ENCODE assay signal across 14 cellular contexts in genomic region chr2:105379741-105380186, GRCh38. TPM values are rescaled to one million over a fixed set of nuclear protein-coding genes. Genes with fewer than 3 reads are reported as not detected.
DNase-seq lines count a peak whose midpoint lies in the region; ATAC-seq and TF ChIP-seq lines count a peak whose summit lies in the region.
"Had no signal": no experiment of that assay in that cellular context is flagged by ENCODE, and none has a peak within 500 bp of the region (broad histone marks: within the 10 kb centered on the region; RNA-seq: fewer than 3 reads in every experiment).

No MANE protein-coding gene starts in this region.

- peaks cover 27% of the 10 kb centered on the region for H3K4me1 Mint-ChIP-seq in type B pancreatic cell (ENCODE audit: unreplicated experiment)

- H3K18ac ChIP-seq in mesenchymal stem cell (ENCODE audit: low read depth in 1 of 2, low read length in 2 of 2) = peak overlapping the region in 1 of 2 experiments; percentile 67

- no peak overlapping the region for H2BK120ac ChIP-seq in mesenchymal stem cell (ENCODE audit: low read depth, low read length)

- DNase-seq in NB4 (ENCODE audit: low read depth) (peak; percentile 66), adipocyte (ENCODE audit: low read depth) (no peak), mesenchymal stem cell (no peak), type B pancreatic cell (ENCODE audit: extremely low spot score, unreplicated experiment) (no peak), nucleus accumbens (lab: John Stamatoyannopoulos, UW) (no peak), inferior parietal cortex (ENCODE audit: extremely low spot score) (no peak)
- DNase-seq: caudate nucleus, DMS79, NCI-H1436, WERI-Rb-1 had no signal

- no peak overlapping the region for H2AFZ ChIP-seq in mesenchymal stem cell (ENCODE audit: low read depth, low read length)

- no peak for ATAC-seq in HG02973 (IDR thresholded peaks at IDR 0.05; ENCODE audit: unreplicated experiment)
- ATAC-seq: foreskin keratinocyte had no signal

- H3K27ac Mint-ChIP-seq in type B pancreatic cell = peak overlapping the region; percentile 87
- H3K27ac Mint-ChIP-seq: progenitor cell of endocrine pancreas had no signal

- H3K4me2 ChIP-seq in mesenchymal stem cell (ENCODE audit: low read length, poor library complexity, severe bottlenecking) = no peak overlapping the region

- 96% methylated on average over 7 of the region's 7 CpGs for WGBS in mesenchymal stem cell

- H3K36me3 ChIP-seq in adipocyte (ENCODE audit: control insufficient read depth, insufficient read depth, low read length, severe bottlenecking) (peaks cover 79% of the 10 kb centered on the region), mesenchymal stem cell (ENCODE audit: control insufficient read depth in 1 of 2, insufficient read depth in 2 of 2, low read depth in 1 of 2, low read length in 2 of 2) (peaks cover 38 to 94% of the 10 kb centered on the region in 2 experiments)

- no peak for TF ChIP-seq POLR2A in NB4 (IDR thresholded peaks at IDR 0.05; ENCODE audit: extremely low read depth, insufficient read length)

- H3K79me1 ChIP-seq in mesenchymal stem cell (replicated peaks; ENCODE audit: low read length, poor library complexity, severe bottlenecking) = no peaks in the 10 kb centered on the region

- H2BK15ac ChIP-seq in mesenchymal stem cell (ENCODE audit: low read depth, poor library complexity, severe bottlenecking) = no peak overlapping the region

- no peak overlapping the region for H2BK5ac ChIP-seq in mesenchymal stem cell (ENCODE audit: low read depth, low read length, poor library complexity, severe bottlenecking)

- H3K27me3 Mint-ChIP-seq in type B pancreatic cell = no peaks in the 10 kb centered on the region
- H3K27me3 Mint-ChIP-seq: progenitor cell of endocrine pancreas had no signal

- peak overlapping the region; percentile 73 for H3K27ac ChIP-seq in mesenchymal stem cell (ENCODE audit: low read length, poor library complexity, severe bottlenecking)
- H3K27ac ChIP-seq: foreskin keratinocyte, WERI-Rb-1 had no signal

- H4K8ac ChIP-seq in mesenchymal stem cell (ENCODE audit: low read length) = no peak overlapping the region

- H3K4me1 ChIP-seq in adipocyte (ENCODE audit: control insufficient read depth, insufficient read depth, low read length) = peaks cover 54% of the 10 kb centered on the region
- H3K4me1 ChIP-seq in mesenchymal stem cell (ENCODE audit: control insufficient read depth, insufficient read depth, low read depth, low read length) = peaks cover 35% of the 10 kb centered on the region

- H3K9ac ChIP-seq in adipocyte (ENCODE audit: low read length) = peak overlapping the region; percentile 30
- H3K9ac ChIP-seq in mesenchymal stem cell (ENCODE audit: low read length) = no peak overlapping the region

- no peak overlapping the region for H3K4me3 Mint-ChIP-seq in type B pancreatic cell

- H3K36me3 Mint-ChIP-seq in type B pancreatic cell = peaks cover 30% of the 10 kb centered on the region

- no peak overlapping the region for H3K14ac ChIP-seq in mesenchymal stem cell (ENCODE audit: low read length in 2 of 2)

- no peak overlapping the region for H4K91ac ChIP-seq in mesenchymal stem cell (ENCODE audit: low read length)

- H3K4ac ChIP-seq in mesenchymal stem cell (ENCODE audit: low read depth in 1 of 2, low read length in 2 of 2) = no peak overlapping the region

- TF ChIP-seq CTCF in NB4 (IDR thresholded peaks at IDR 0.05; ENCODE audit: low read depth, low read length) (no peak), type B pancreatic cell (conservative IDR thresholded peaks at IDR 0.05) (no peak)

- no peaks in the 10 kb centered on the region for H3K27me3 ChIP-seq in adipocyte (replicated peaks; ENCODE audit: control insufficient read depth, insufficient read depth, low read length)
- no peaks in the 10 kb centered on the region for H3K27me3 ChIP-seq in mesenchymal stem cell (ENCODE audit: control insufficient read depth in 1 of 2, insufficient read depth in 1 of 2, low read length in 2 of 2)
- H3K27me3 ChIP-seq: foreskin keratinocyte had no signal

- H3K9me3 ChIP-seq in adipocyte (ENCODE audit: control insufficient read depth, low read length) = no peaks in the 10 kb centered on the region
- H3K9me3 ChIP-seq in mesenchymal stem cell (ENCODE audit: control insufficient read depth, low read length) = no peaks in the 10 kb centered on the region

- H2BK12ac ChIP-seq in mesenchymal stem cell (ENCODE audit: low read length in 2 of 2) = no peak overlapping the region

- no peaks in the 10 kb centered on the region for H3K9me3 Mint-ChIP-seq in type B pancreatic cell

- H3K23ac ChIP-seq in mesenchymal stem cell (ENCODE audit: low read length in 2 of 2) = no peak overlapping the region

- peak overlapping the region; percentile 38 for H2AK5ac ChIP-seq in mesenchymal stem cell (ENCODE audit: low read length, severe bottlenecking)

- H3K4me3 ChIP-seq in NB4 (ENCODE audit: low read depth, low read length) = no peak overlapping the region
- no peak overlapping the region for H3K4me3 ChIP-seq in adipocyte (ENCODE audit: low read length)
- H3K4me3 ChIP-seq in mesenchymal stem cell (ENCODE audit: insufficient read depth in 1 of 2, low read depth in 1 of 2, low read length in 2 of 2) = no peak overlapping the region
- H3K4me3 ChIP-seq: lung had no signal

RNA-seq across cellular contexts. Expression of gene FHL2, which starts 19.1 kb away (rescaled TPM):
- 258 TPM for polyA plus RNA-seq in mesenchymal stem cell (2013, experiment 1 of 2)
- polyA plus RNA-seq in mesenchymal stem cell (2013, experiment 2 of 2) = 261 TPM
- total RNA-seq in type B pancreatic cell (ENCODE audit: low replicate concordance) = 19.9 and 21.9 TPM in 2 replicates

RNA-seq across cellular contexts. Expression of gene C2orf49, which starts 42.4 kb away (rescaled TPM):
- 19.4 TPM for polyA plus RNA-seq in mesenchymal stem cell (2013, experiment 1 of 2)
- polyA plus RNA-seq in mesenchymal stem cell (2013, experiment 2 of 2) = 18.0 TPM
- total RNA-seq in type B pancreatic cell (ENCODE audit: low replicate concordance) = 23.5 and 25.8 TPM in 2 replicates

RNA-seq across cellular contexts. Expression of gene TGFBRAP1, which starts 50.2 kb away (rescaled TPM):
- 18.5 TPM for polyA plus RNA-seq in mesenchymal stem cell (2013, experiment 1 of 2)
- 18.7 TPM for polyA plus RNA-seq in mesenchymal stem cell (2013, experiment 2 of 2)
- 15.5 and 17.5 TPM in 2 replicates for total RNA-seq in type B pancreatic cell (ENCODE audit: low replicate concordance)
